Comparison of ENCODE assay signal across 9 cellular contexts in the genomic region with DNA sequence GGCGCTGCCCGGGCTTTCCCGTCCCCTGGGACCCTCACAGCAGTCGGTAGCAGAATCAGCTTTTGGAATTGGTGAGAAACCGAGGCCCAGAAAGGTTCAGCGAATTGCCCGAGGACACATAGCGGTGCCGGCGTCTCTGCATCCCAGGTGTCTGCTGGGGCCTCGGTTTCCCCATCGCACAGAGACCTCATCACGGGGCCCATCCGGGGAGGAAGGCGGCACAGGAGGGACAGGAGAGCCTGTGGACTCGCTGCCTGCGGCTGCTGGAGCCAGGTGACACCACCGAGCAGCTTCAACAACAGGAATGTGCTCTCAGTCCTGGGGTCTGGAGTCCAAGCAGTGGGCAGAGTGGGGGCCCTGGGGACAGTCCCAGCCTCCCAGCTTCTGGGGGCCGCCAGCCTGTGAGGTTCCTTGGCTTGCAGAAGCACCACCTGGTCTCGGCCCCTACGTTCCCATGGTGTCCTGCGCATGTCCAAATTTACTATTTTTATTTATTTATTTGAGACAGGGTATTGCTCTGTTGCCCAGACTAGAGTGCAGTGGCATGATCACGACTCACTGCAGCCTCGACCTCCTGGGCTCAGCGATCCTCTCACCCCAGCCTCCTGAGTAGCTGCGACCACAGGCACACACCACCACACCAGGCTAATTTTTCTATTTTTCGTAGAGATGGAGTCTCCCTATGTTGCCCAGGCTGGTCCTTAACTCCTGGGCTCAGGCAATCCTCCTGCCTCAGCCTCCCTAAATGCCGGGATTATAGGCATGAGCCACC. TPM values are rescaled to one million over a fixed set of nuclear protein-coding genes. Genes with fewer than 3 reads are reported as not detected.
DNase-seq lines count a peak whose midpoint lies in the region; ATAC-seq and TF ChIP-seq lines count a peak whose summit lies in the region.
"Had no signal": no experiment of that assay in that cellular context is flagged by ENCODE, and none has a peak within 500 bp of the region (broad histone marks: within the 10 kb centered on the region; RNA-seq: fewer than 3 reads in every experiment).

No MANE protein-coding gene starts in this region.

- peak overlapping the region; percentile 79 for H3K4me3 Mint-ChIP-seq in activated CD8-positive, alpha-beta memory T cell treated with anti-CD3 and anti-CD28 coated beads, Interleukin-2, amount 10 ng/mL, durations not matched to agents 7 days and 5 days

- no peak overlapping the region for H3K27ac Mint-ChIP-seq in activated CD8-positive, alpha-beta memory T cell treated with anti-CD3 and anti-CD28 coated beads, Interleukin-2, amount 10 ng/mL, durations not matched to agents 7 days and 5 days

- H3K9me3 ChIP-seq in liver (ENCODE audit: control insufficient read depth in 4 of 4, low read length in 3 of 4) = no peaks in the 10 kb centered on the region
- no peaks in the 10 kb centered on the region for H3K9me3 ChIP-seq in thyroid gland

- H3K27me3 ChIP-seq in liver (ENCODE audit: control insufficient read depth in 4 of 4, insufficient read depth in 4 of 4, low read length in 3 of 4) (no peaks in the 10 kb centered on the region), thyroid gland (no peaks in the 10 kb centered on the region)

- H3K36me3 ChIP-seq in liver (ENCODE audit: control insufficient read depth in 4 of 4, insufficient read depth in 3 of 4, low read depth in 1 of 4, low read length in 3 of 4) (peaks cover 7 to 15% (median 11%) of the 10 kb centered on the region in 4 donors), thyroid gland (peaks cover 4 to 12% of the 10 kb centered on the region in 2 donors)

- CTCF ChIA-PET in activated CD8-positive, alpha-beta memory T cell treated with anti-CD3 and anti-CD28 coated beads, Interleukin-2, amount 10 ng/mL, durations not matched to agents 7 days and 5 days (lab: Charles Lee) = interaction anchor here (0.8 to 5.8 kb wide), 7 partner anchors 9 to 200 kb away, joined by 3 to 37 read pairs (median 4); no protein-coding TSS in a partner anchor

- no peak for TF ChIP-seq POLR2A in thyroid gland (IDR thresholded peaks at IDR 0.05)

- peaks cover 21% of the 10 kb centered on the region for H3K36me3 Mint-ChIP-seq in activated CD8-positive, alpha-beta memory T cell treated with anti-CD3 and anti-CD28 coated beads, Interleukin-2, amount 10 ng/mL, durations not matched to agents 7 days and 5 days

- H3K4me1 ChIP-seq in liver (ENCODE audit: control insufficient read depth in 4 of 4, insufficient read depth in 4 of 4, low read length in 3 of 4) = peaks cover 11 to 43% (median 19%) of the 10 kb centered on the region in 4 donors
- H3K4me1 ChIP-seq in thyroid gland = peaks cover 22% of the 10 kb centered on the region in 2 donors

- no peak for ATAC-seq in activated CD8-positive, alpha-beta memory T cell treated with anti-CD3 and anti-CD28 coated beads, Interleukin-2, amount 10 ng/mL, durations not matched to agents 7 days and 5 days
- no peak for ATAC-seq in HG03469 (IDR thresholded peaks at IDR 0.05; ENCODE audit: unreplicated experiment)

- no peak for DNase-seq in activated CD8-positive, alpha-beta memory T cell treated with anti-CD3 and anti-CD28 coated beads, Interleukin-2, amount 10 ng/mL, durations not matched to agents 7 days and 5 days
- DNase-seq in activated CD8-positive, alpha-beta memory T cell treated with anti-CD3 and anti-CD28 coated beads, Interleukin-2, amount 50 U/mL, for 4 hours = no peak
- DNase-seq in thyroid gland = no peak
- DNase-seq in MV-4-11 (lab: John Stamatoyannopoulos, UW) = no peak
- no peak for DNase-seq in cerebellar nuclear complex (lab: John Stamatoyannopoulos, UW)

- no peaks in the 10 kb centered on the region for H3K27me3 Mint-ChIP-seq in activated CD8-positive, alpha-beta memory T cell treated with anti-CD3 and anti-CD28 coated beads, Interleukin-2, amount 10 ng/mL, durations not matched to agents 7 days and 5 days

- H3K9ac ChIP-seq in liver (ENCODE audit: low read depth in 1 of 2, low read length in 2 of 2) = no peak overlapping the region

- intact Hi-C loops in thyroid gland (cut with DNase I) = loop anchor here (10.0 kb wide), 1 partner anchor 651 kb away; no protein-coding TSS in a partner anchor

- H3K27ac ChIP-seq in angular gyrus (ENCODE audit: low read depth, low read length) = peak overlapping the region; percentile 14
- H3K27ac ChIP-seq in liver (ENCODE audit: low read depth in 1 of 2, low read length in 2 of 2) = peak overlapping the region in 1 of 2 donors; percentile 97
- no peak overlapping the region for H3K27ac ChIP-seq in thyroid gland

- peak overlapping the region in 2 of 3 donors; percentile 21 to 96 for H3K4me3 ChIP-seq in liver (ENCODE audit: low read depth in 1 of 3, low read length in 3 of 3)
- peak overlapping the region in 2 of 3 donors; percentile 99 to 100 for H3K4me3 ChIP-seq in thyroid gland (replicated peaks in 1 of 3)

- H3K4me1 Mint-ChIP-seq in activated CD8-positive, alpha-beta memory T cell treated with anti-CD3 and anti-CD28 coated beads, Interleukin-2, amount 10 ng/mL, durations not matched to agents 7 days and 5 days = peaks cover 21% of the 10 kb centered on the region

- 52% methylated on average over 28 of the region's 28 CpGs for WGBS in liver
- 67 to 89% methylated on average over 13 to 15 of the region's 28 CpGs for WGBS in thyroid gland, 2 donors

- TF ChIP-seq CTCF in liver (IDR thresholded peaks at IDR 0.05; ENCODE audit: low read depth, low read length, missing input control) (no peak), thyroid gland (IDR thresholded peaks at IDR 0.05) (no peak)

- no peak for TF ChIP-seq RAD21 in liver (IDR thresholded peaks at IDR 0.05)

- no peaks in the 10 kb centered on the region for H3K9me3 Mint-ChIP-seq in activated CD8-positive, alpha-beta memory T cell treated with anti-CD3 and anti-CD28 coated beads, Interleukin-2, amount 10 ng/mL, durations not matched to agents 7 days and 5 days (ENCODE audit: low read depth)

TF ChIP-seq in liver, 16 proteins besides CTCF, POLR2A, EP300 and RAD21 (continues in another document):
- TF ChIP-seq, protein P1, sequence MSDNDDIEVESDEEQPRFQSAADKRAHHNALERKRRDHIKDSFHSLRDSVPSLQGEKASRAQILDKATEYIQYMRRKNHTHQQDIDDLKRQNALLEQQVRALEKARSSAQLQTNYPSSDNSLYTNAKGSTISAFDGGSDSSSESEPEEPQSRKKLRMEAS (IDR thresholded peaks at IDR 0.05) = no peak
- TF ChIP-seq HNF4G (IDR thresholded peaks at IDR 0.05) (no peak), NR2F2 (IDR thresholded peaks at IDR 0.05) (no peak), ZBTB33 (IDR thresholded peaks at IDR 0.05) (no peak), FOXA1 (IDR thresholded peaks at IDR 0.05) (no peak), HNF4A (conservative IDR thresholded peaks at IDR 0.05) (no peak), GABPA (IDR thresholded peaks at IDR 0.05 in 1 of 2, conservative IDR thresholded peaks at IDR 0.05 in 1 of 2) (no peak), FOXA2 (IDR thresholded peaks at IDR 0.05) (no peak), RXRA (IDR thresholded peaks at IDR 0.05) (no peak), JUND (IDR thresholded peaks at IDR 0.05) (no peak)
- TF ChIP-seq, protein P2, sequence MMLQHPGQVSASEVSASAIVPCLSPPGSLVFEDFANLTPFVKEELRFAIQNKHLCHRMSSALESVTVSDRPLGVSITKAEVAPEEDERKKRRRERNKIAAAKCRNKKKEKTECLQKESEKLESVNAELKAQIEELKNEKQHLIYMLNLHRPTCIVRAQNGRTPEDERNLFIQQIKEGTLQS (IDR thresholded peaks at IDR 0.05) = no peak

RNA-seq across cellular contexts. Expression of gene COX19, which starts 0.5 kb away (rescaled TPM):
- 10 to 100 TPM; 18.7 to 18.9 TPM for total RNA-seq in activated CD8-positive, alpha-beta memory T cell treated with anti-CD3 and anti-CD28 coated beads, Interleukin-2, amount 10 ng/mL, durations not matched to agents 7 days and 5 days
- total RNA-seq in liver (1 to 10 TPM; 5.2 to 9.8 TPM), thyroid gland (10 to 100 TPM in 3 of 4 donors, 1 to 10 TPM in 1; 8.2 to 28.2 (median 17.8) TPM)
- 1 to 10 TPM; 2.2 to 4.5 TPM for polyA plus RNA-seq in liver

RNA-seq across cellular contexts. Expression of gene CYP2W1, which starts 7.1 kb away (rescaled TPM):
- total RNA-seq in activated CD8-positive, alpha-beta memory T cell treated with anti-CD3 and anti-CD28 coated beads, Interleukin-2, amount 10 ng/mL, durations not matched to agents 7 days and 5 days = not detected
- total RNA-seq in liver (under 1 TPM in 1 of 2 donors, not detected in 1; 0.28 TPM), thyroid gland (not detected)
- not detected for polyA plus RNA-seq in liver
- total RNA-seq: occipital lobe had no signal

RNA-seq across cellular contexts. Expression of gene ADAP1, which starts 21.4 kb away (rescaled TPM):
- 10 to 100 TPM; 12.4 to 30.8 TPM for total RNA-seq in activated CD8-positive, alpha-beta memory T cell treated with anti-CD3 and anti-CD28 coated beads, Interleukin-2, amount 10 ng/mL, durations not matched to agents 7 days and 5 days
- total RNA-seq in liver (1 to 10 TPM; 3.2 to 3.7 TPM), thyroid gland (10 to 100 TPM; 11.7 to 29.9 (median 23.4) TPM)
- polyA plus RNA-seq in liver = 1 to 10 TPM in 1 of 2 donors, under 1 TPM in 1; 0.46 to 2.2 TPM
